32 cellular contexts compared by ENCODE assay signal in the genomic region with DNA sequence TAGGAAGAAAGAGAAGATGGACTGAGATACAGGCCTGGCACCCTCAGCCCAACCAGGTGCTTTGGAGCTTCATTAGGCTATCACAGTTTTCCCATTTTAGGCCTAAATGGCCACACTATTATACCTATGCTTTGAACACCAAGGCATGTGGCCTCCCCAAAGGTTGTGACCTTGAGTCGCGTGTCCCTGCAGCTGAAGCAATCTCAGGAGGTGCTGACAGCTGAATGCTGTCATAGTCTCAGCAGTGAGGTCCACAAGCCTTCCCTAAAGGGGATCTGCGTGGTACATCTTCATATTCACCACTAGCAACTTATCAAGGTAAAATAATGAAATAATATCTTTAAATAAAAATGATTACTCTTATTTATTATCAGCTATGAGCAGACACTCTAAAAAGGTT.
"Had no signal": no experiment of that assay in that cellular context is flagged by ENCODE, and none has a peak within 500 bp of the region (broad histone marks: within the 10 kb centered on the region; RNA-seq: fewer than 3 reads in every experiment).

No MANE protein-coding gene starts in this region.

- ATAC-seq: activated CD8-positive, alpha-beta T cell treated with anti-CD3 and anti-CD28 coated beads for 36 hours; activated T-cell treated with anti-CD3 and anti-CD28 coated beads, Interleukin-2, amount 50 U/mL, for 72 hours; activated T-helper 17 cell treated with anti-CD3 and anti-CD28 coated beads, Interleukin-2, amount 50 U/mL, for 72 hours; K562; PC-3 had no signal

- H3K4me1 ChIP-seq: Peyer's patch had no signal

- H3K9me3 ChIP-seq: Peyer's patch had no signal

- H3K27ac ChIP-seq: Peyer's patch, WERI-Rb-1 had no signal

- H3K4me3 ChIP-seq: K562, Peyer's patch had no signal

- H3K27me3 ChIP-seq: Peyer's patch had no signal

- DNase-seq: activated CD4-positive, alpha-beta T cell treated with anti-CD3 and anti-CD28 coated beads for 1 hour; activated CD4-positive, alpha-beta T cell treated with anti-CD3 and anti-CD28 coated beads, Interleukin-2, amount 10 ng/mL, durations not matched to agents 24 days and 14 days; activated CD4-positive, alpha-beta T cell treated with anti-CD3 and anti-CD28 coated beads, Interleukin-2, amount 50 U/mL, for 4 hours; activated CD4-positive, CD25-positive, alpha-beta regulatory T cell; activated CD8-positive, alpha-beta T cell treated with anti-CD3 and anti-CD28 coated beads for 36 hours; activated effector memory CD4-positive, alpha-beta T cell treated with anti-CD3 and anti-CD28 coated beads, Interleukin-2, amount 50 U/mL, for 16 hours; activated naive CD4-positive, alpha-beta T cell; activated naive CD4-positive, alpha-beta T cell treated with anti-CD3 and anti-CD28 coated beads, Interleukin-2, amount 50 U/mL, for 16 hours; activated naive CD8-positive, alpha-beta T cell treated with anti-CD3 and anti-CD28 coated beads for 36 hours; activated T-cell treated with anti-CD3 and anti-CD28 coated beads, Interleukin-2, amount 50 U/mL, for 1 hour; activated T-cell treated with anti-CD3 and anti-CD28 coated beads, Interleukin-2, amount 50 U/mL, for 72 hours; amniotic stem cell; aorta; caudate nucleus; NCI-H146; NCI-H187; NCI-H2029 treated with DMSO at 0.1 percent for 48 hours; NCI-H2107; NCI-H2171; NCI-H510A; NCI-H748 treated with DMSO at 0.1 percent for 48 hours; NK-92 treated with Interleukin-12 subunit alpha and Interleukin-12 subunit beta, amount 100 ng/mL, for 24 hours; PC-3; Peyer's patch; RPMI8226; SW 1271; T-helper 1 cell; T-helper 2 cell; T-helper 9 cell; WERI-Rb-1 had no signal

- H3K36me3 ChIP-seq: Peyer's patch, WERI-Rb-1 had no signal

- FAIRE-seq: K562 had no signal
